Comparison of ENCODE assay signal across 8 cellular contexts in genomic region chr7:92135490-92135889, GRCh38. TPM values are rescaled to one million over a fixed set of nuclear protein-coding genes. Genes with fewer than 3 reads are reported as not detected.
A peak's percentile ranks its signal among the peaks of the same experiment; 100 is the strongest.
DNase-seq lines count a peak whose midpoint lies in the region; ATAC-seq and TF ChIP-seq lines count a peak whose summit lies in the region.

No MANE protein-coding gene starts in this region.

- H3F3A ChIP-seq in neural cell (ENCODE audit: insufficient read depth, low read length, poor library complexity, severe bottlenecking), result no peaks in the 10 kb centered on the region

- H3K36me3 ChIP-seq in CD4-positive, alpha-beta memory T cell (ENCODE audit: insufficient read depth, low read length), result no peaks in the 10 kb centered on the region
- H3K36me3 ChIP-seq in colonic mucosa, result no peaks in the 10 kb centered on the region
- H3K36me3 ChIP-seq in neural cell (ENCODE audit: insufficient read depth, low read length), result no peaks in the 10 kb centered on the region

- H4K20me1 ChIP-seq in neural cell (ENCODE audit: insufficient read depth), result no peaks in the 10 kb centered on the region

- peaks cover 27% of the 10 kb centered on the region for H3K79me2 ChIP-seq in neural cell (replicated peaks; ENCODE audit: insufficient read depth, low read length)

- no peak overlapping the region for H3K4me3 ChIP-seq in CD4-positive, alpha-beta memory T cell (ENCODE audit: low read length in 2 of 2)
- H3K4me3 ChIP-seq in colonic mucosa, result peak overlapping the region; percentile 97
- peak overlapping the region; percentile 96 for H3K4me3 ChIP-seq in neural cell (ENCODE audit: low read length)

- no peak for TF ChIP-seq CTCF in colonic mucosa (IDR thresholded peaks at IDR 0.05)
- no peak for TF ChIP-seq CTCF in neural cell (IDR thresholded peaks at IDR 0.05; ENCODE audit: poor library complexity, severe bottlenecking)

- peak overlapping the region; percentile 52 for H3K4me2 ChIP-seq in neural cell (ENCODE audit: low read length)

- peak overlapping the region; percentile 77 for H3K27ac ChIP-seq in CD4-positive, alpha-beta memory T cell (ENCODE audit: low read depth, low read length)
- H3K27ac ChIP-seq in colonic mucosa (peak overlapping the region; percentile 92), neural cell (ENCODE audit: low read length) (peak overlapping the region; percentile 95)

- H3K9me3 ChIP-seq in CD4-positive, alpha-beta memory T cell (ENCODE audit: control insufficient read depth in 1 of 2, low read length in 2 of 2), result no peaks in the 10 kb centered on the region
- H3K9me3 ChIP-seq in colonic mucosa (no peaks in the 10 kb centered on the region), neural cell (ENCODE audit: low read length) (no peaks in the 10 kb centered on the region)

- H3K36me3 Mint-ChIP-seq in CD4-positive, alpha-beta memory T cell, result peaks cover 4 to 14% of the 10 kb centered on the region in 2 donors

- no peak for TF ChIP-seq RAD21 in neural cell (conservative IDR thresholded peaks at IDR 0.05)

- peak overlapping the region in 1 of 2 donors; percentile 91 for H3K9ac ChIP-seq in colonic mucosa (ENCODE audit: low read depth in 2 of 2, low read length in 2 of 2)
- peak overlapping the region; percentile 97 for H3K9ac ChIP-seq in neural cell (ENCODE audit: low read length)

- POLR2A ChIA-PET in CD4-positive, alpha-beta memory T cell (lab: Charles Lee; ENCODE audit: partially characterized antibody), result interaction anchor here (0.6 to 3.3 kb wide), 4 partner anchors 18 to 313 kb away, joined by 3 to 30 read pairs (median 17); partner anchors contain the start of genes AKAP9, ANKIB1, GATAD1 and KRIT1

- peak overlapping the region; percentile 96 to 100 (median 99) for H3K4me3 Mint-ChIP-seq in CD4-positive, alpha-beta memory T cell

- peaks cover 19% of the 10 kb centered on the region for H3K4me1 ChIP-seq in CD4-positive, alpha-beta memory T cell (ENCODE audit: insufficient read depth, low read length)
- no peaks in the 10 kb centered on the region for H3K4me1 ChIP-seq in colonic mucosa

- DNase-seq in CD4-positive, alpha-beta memory T cell, result no peak
- DNase-seq in NOMO-1 treated with DMSO at 0.1 percent for 48 hours (lab: John Stamatoyannopoulos, UW; ENCODE audit: unreplicated experiment), result peak; percentile 43
- no peak for DNase-seq in colonic mucosa
- no peak for DNase-seq in GM19240 (ENCODE audit: insufficient read length, low spot score)
- DNase-seq in Kasumi-1 (lab: John Stamatoyannopoulos, UW), result no peak
- no peak for DNase-seq in stimulated activated CD4-positive, alpha-beta T cell treated with anti-CD3 and anti-CD28 coated beads, Interleukin-15, amount 100 ng/mL, for 24 hours

- no peaks in the 10 kb centered on the region for H3K27me3 ChIP-seq in CD4-positive, alpha-beta memory T cell (ENCODE audit: insufficient read depth, low read length)
- H3K27me3 ChIP-seq in colonic mucosa, result no peaks in the 10 kb centered on the region
- no peaks in the 10 kb centered on the region for H3K27me3 ChIP-seq in neural cell (ENCODE audit: insufficient read depth, low read depth, low read length)

- TF ChIP-seq EP300 in neural cell (conservative IDR thresholded peaks at IDR 0.05; ENCODE audit: poor library complexity, severe bottlenecking), result no peak

- peak overlapping the region; percentile 55 to 100 (median 99) for H3K27ac Mint-ChIP-seq in CD4-positive, alpha-beta memory T cell

- H3K9me3 Mint-ChIP-seq in CD4-positive, alpha-beta memory T cell, result no peaks in the 10 kb centered on the region

- no peak for ATAC-seq in HG02973 (IDR thresholded peaks at IDR 0.05; ENCODE audit: unreplicated experiment)

- intact Hi-C loops in CD4-positive, alpha-beta memory T cell (cut with micrococcal nuclease), result loop anchor here (2.0 to 10.0 kb wide), 3 partner anchors 455 to 983 kb away; partner anchors contain the start of genes CDK6 and FAM133B
- intact Hi-C loops in colonic mucosa (cut with DNase I), result no loop called here

- peak overlapping the region; percentile 82 for H2AFZ ChIP-seq in neural cell (ENCODE audit: low read depth, low read length)

- CTCF ChIA-PET in CD4-positive, alpha-beta memory T cell (lab: Charles Lee; ENCODE audit: partially characterized antibody), result interaction anchor here (0.6 kb wide), 1 partner anchor 268 kb away, joined by 3 read pairs; no protein-coding TSS in a partner anchor

- no peaks in the 10 kb centered on the region for H3K9me2 ChIP-seq in neural cell (ENCODE audit: insufficient read depth, low read length)

- peaks cover 18 to 36% (median 26%) of the 10 kb centered on the region in 4 donors for H3K4me1 Mint-ChIP-seq in CD4-positive, alpha-beta memory T cell

- no peaks in the 10 kb centered on the region for H3K27me3 Mint-ChIP-seq in CD4-positive, alpha-beta memory T cell

TF ChIP-seq in neural cell, 6 proteins besides CTCF, POLR2A, EP300 and RAD21:
- TF ChIP-seq POLR2AphosphoS5 (IDR thresholded peaks at IDR 0.05) (no peak), TAF1 (IDR thresholded peaks at IDR 0.05; ENCODE audit: low read depth) (no peak), SMC3 (conservative IDR thresholded peaks at IDR 0.05; ENCODE audit: poor library complexity) (no peak), MXI1 (conservative IDR thresholded peaks at IDR 0.05; ENCODE audit: poor library complexity, severe bottlenecking) (no peak), REST (IDR thresholded peaks at IDR 0.05; ENCODE audit: borderline replicate concordance) (no peak), EZH2 (IDR thresholded peaks at IDR 0.05; ENCODE audit: borderline replicate concordance, insufficient read depth, low read length, poor library complexity, severe bottlenecking) (no peak)

RNA-seq across cellular contexts. Expression of gene CYP51A1, which starts 1.2 kb away (rescaled TPM):
- total RNA-seq in CD4-positive, alpha-beta memory T cell, result 10 to 100 TPM; 14.3 to 15.2 TPM
- polyA plus RNA-seq in CD4-positive, alpha-beta memory T cell, result 10 to 100 TPM; 12.9 to 14.1 TPM
- 100 to 1,000 TPM; 125 to 322 TPM for total RNA-seq in colonic mucosa
- polyA plus RNA-seq in neural cell, result 118 and 137 TPM in 2 replicates
- 208 and 217 TPM in 2 replicates for polyA minus RNA-seq in neural cell

RNA-seq across cellular contexts. Expression of gene LRRD1, which starts 43.5 kb away (rescaled TPM):
- not detected for total RNA-seq in CD4-positive, alpha-beta memory T cell
- polyA plus RNA-seq in CD4-positive, alpha-beta memory T cell, result not detected
- total RNA-seq in colonic mucosa, result not detected
- polyA plus RNA-seq in neural cell, result 2.6 and 2.7 TPM in 2 replicates
- 2.2 and 3.6 TPM in 2 replicates for polyA minus RNA-seq in neural cell

Comparison
In these comparisons a context has a peak if more than half of its experiments do, and no peak if none do; other contexts are left out.
1. H3K4me3 ChIP-seq: peak in colonic mucosa (single experiment) and neural cell (single experiment); none in CD4-positive, alpha-beta memory T cell (0 of 2).
2. RNA of gene CYP51A1, which starts 1.2 kb away (total RNA-seq): 125 to 322 TPM in colonic mucosa; 14.3 to 15.2 TPM in CD4-positive, alpha-beta memory T cell; every median in the first group is over 4 times any median in the second.
3. Peak in every context shown above with its lines, with median percentiles within 50 percentile points of each other: H3K27ac ChIP-seq.